1 cellular context compared by ENCODE assay signal in the genomic region with DNA sequence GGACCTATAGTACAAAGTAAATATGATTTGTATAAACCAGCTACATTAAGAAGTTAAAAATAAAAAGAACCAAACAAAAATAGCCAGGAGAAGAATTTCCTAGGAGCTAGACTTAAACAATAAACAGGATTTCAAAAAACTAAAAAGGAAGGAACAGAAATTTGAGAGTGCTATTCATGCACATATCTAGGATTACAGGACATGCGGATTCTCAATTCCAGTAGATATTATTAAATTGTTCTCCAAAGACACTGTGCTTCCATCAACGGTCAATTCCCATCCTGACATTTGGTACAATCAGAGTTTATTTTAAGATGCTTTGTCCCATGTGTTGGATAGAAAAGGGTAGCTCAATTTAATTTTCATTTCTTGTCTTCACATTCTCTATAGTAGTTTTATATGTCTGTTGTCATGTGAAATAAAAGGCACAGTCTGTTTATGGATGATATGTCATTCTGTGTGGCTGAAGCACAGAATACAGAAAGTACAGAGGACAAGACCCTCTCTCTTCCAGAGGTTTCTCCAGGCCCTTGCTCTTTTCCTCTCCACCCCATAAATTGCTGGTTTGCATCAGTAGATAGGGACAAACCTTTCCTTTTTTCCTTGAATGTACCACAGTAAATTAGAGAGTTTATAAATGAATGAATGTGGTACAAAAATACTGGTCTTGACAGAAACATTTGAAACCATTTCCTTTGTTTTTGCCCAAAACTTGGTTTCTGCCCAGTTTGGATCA.
TF ChIP-seq lines count a peak whose summit lies in the region.

No MANE protein-coding gene starts in this region.

TF ChIP-seq in A549, 52 proteins besides CTCF, POLR2A, EP300 and RAD21:
- TF ChIP-seq HMGXB4 (CRISPR knock-in tag; IDR thresholded peaks at IDR 0.05; ENCODE audit: borderline replicate concordance) (no peak), KDM1A (IDR thresholded peaks at IDR 0.05; ENCODE audit: low read depth) (no peak), BHLHE40 (IDR thresholded peaks at IDR 0.05; ENCODE audit: low read depth, low read length) (no peak), HOXB13 (CRISPR knock-in tag; IDR thresholded peaks at IDR 0.05; ENCODE audit: low read depth) (no peak), EHMT2 (IDR thresholded peaks at IDR 0.05; ENCODE audit: low read depth) (no peak), HEYL (CRISPR knock-in tag; IDR thresholded peaks at IDR 0.05) (no peak), HOXA7 (CRISPR knock-in tag; IDR thresholded peaks at IDR 0.05) (no peak), TFCP2L1 (CRISPR knock-in tag; IDR thresholded peaks at IDR 0.05) (no peak), JUN (IDR thresholded peaks at IDR 0.05) (no peak), ZFP36 (IDR thresholded peaks at IDR 0.05; ENCODE audit: borderline replicate concordance, partially characterized antibody) (no peak), RNF2 (IDR thresholded peaks at IDR 0.05; ENCODE audit: borderline replicate concordance, low read depth) (no peak), POLR2AphosphoS2 (conservative IDR thresholded peaks at IDR 0.05; ENCODE audit: low read length) (no peak), KDM5A (IDR thresholded peaks at IDR 0.05) (no peak), MAZ (IDR thresholded peaks at IDR 0.05; ENCODE audit: borderline replicate concordance, low read depth, low read length) (no peak), JUNB (IDR thresholded peaks at IDR 0.05) (no peak), CBX2 (IDR thresholded peaks at IDR 0.05; ENCODE audit: borderline replicate concordance, low read depth) (no peak), HDAC2 (IDR thresholded peaks at IDR 0.05) (no peak)
- TF ChIP-seq, protein P1, sequence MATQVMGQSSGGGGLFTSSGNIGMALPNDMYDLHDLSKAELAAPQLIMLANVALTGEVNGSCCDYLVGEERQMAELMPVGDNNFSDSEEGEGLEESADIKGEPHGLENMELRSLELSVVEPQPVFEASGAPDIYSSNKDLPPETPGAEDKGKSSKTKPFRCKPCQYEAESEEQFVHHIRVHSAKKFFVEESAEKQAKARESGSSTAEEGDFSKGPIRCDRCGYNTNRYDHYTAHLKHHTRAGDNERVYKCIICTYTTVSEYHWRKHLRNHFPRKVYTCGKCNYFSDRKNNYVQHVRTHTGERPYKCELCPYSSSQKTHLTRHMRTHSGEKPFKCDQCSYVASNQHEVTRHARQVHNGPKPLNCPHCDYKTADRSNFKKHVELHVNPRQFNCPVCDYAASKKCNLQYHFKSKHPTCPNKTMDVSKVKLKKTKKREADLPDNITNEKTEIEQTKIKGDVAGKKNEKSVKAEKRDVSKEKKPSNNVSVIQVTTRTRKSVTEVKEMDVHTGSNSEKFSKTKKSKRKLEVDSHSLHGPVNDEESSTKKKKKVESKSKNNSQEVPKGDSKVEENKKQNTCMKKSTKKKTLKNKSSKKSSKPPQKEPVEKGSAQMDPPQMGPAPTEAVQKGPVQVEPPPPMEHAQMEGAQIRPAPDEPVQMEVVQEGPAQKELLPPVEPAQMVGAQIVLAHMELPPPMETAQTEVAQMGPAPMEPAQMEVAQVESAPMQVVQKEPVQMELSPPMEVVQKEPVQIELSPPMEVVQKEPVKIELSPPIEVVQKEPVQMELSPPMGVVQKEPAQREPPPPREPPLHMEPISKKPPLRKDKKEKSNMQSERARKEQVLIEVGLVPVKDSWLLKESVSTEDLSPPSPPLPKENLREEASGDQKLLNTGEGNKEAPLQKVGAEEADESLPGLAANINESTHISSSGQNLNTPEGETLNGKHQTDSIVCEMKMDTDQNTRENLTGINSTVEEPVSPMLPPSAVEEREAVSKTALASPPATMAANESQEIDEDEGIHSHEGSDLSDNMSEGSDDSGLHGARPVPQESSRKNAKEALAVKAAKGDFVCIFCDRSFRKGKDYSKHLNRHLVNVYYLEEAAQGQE (IDR thresholded peaks at IDR 0.05), result no peak
- TF ChIP-seq, protein P2, sequence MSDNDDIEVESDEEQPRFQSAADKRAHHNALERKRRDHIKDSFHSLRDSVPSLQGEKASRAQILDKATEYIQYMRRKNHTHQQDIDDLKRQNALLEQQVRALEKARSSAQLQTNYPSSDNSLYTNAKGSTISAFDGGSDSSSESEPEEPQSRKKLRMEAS (IDR thresholded peaks at IDR 0.05), result no peak
